8 cellular contexts compared by ENCODE assay signal in the genomic region with DNA sequence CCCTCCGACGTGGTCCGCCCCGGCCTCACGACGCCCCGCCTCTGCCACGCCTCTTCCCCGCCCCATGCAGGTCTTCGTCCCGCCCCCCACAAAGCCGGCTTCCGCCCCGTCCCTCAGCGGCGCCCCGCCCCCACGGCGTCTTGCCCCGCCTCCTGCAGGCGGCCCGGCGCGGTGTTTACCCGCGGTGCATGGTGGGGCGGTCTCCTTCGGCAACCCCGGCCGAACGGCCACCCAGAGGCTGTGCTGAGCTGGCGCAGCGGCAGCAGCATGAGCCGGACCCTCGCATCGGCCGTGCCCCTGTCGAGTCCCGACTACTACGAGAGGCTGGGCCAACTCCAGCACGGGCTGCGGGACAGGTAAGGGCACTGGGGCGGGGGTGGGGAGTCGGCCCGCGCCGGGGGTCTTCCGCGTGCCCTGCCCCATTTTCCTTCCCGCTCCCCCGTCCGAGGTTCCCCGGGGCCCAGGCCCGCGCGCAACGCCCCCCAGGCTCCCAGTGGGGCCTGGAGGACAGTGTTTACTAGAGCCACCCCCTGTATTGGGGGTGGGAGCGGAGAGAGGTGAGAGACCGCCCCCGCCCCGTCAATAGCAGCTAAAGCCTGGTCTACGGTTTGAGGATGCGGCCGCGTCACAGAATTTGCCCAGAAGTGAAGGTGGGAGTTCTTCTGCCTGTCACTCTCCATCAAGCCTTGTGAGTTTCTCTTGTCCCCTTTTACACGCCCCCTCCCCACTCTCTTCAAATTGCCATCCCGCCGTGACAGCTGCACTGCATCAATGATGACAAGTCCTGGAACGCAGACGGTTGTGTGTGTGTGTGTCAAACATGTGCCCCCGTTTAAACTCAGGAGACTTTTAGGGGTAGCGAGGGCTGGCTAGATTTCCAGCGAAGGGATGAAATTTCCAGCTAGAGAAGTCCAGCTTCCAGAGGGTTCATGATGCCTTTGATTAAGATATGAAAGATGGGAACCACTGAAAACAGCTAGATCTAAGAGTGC. TPM values are rescaled to one million over a fixed set of nuclear protein-coding genes. Genes with fewer than 3 reads are reported as not detected.
DNase-seq lines count a peak whose midpoint lies in the region; ATAC-seq, FAIRE-seq and TF ChIP-seq lines count a peak whose summit lies in the region.

A gene with protein sequence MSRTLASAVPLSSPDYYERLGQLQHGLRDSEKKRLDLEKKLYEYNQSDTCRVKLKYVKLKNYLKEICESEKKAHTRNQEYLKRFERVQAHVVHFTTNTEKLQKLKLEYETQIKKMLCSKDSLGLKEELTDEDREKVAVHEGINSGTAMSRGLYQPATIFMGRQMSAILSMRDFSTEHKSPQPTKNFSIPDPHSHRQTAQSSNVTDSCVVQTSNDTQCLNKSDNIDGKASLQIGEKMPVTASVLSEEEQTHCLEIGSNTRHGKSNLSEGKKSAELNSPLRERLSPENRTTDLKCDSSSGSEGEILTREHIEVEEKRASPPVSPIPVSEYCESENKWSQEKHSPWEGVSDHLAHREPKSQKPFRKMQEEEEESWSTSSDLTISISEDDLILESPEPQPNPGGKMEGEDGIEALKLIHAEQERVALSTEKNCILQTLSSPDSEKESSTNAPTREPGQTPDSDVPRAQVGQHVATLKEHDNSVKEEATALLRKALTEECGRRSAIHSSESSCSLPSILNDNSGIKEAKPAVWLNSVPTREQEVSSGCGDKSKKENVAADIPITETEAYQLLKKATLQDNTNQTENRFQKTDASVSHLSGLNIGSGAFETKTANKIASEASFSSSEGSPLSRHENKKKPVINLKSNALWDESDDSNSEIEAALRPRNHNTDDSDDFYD (plus strand): TSS at position 234 of the 992 bp plus-strand sequence. CDS start 34 bp downstream, at position 268.

- peaks cover 28% of the 10 kb centered on the region for H3K4me1 Mint-ChIP-seq in T-helper 17 cell

- H3K27me3 ChIP-seq in right cardiac atrium (ENCODE audit: control insufficient read depth, insufficient read depth) = no peaks in the 10 kb centered on the region

- H3K27ac Mint-ChIP-seq in T-helper 17 cell = peak within 1 kb of the TSS; percentile 92

- no peaks in the 10 kb centered on the region for H3K27me3 Mint-ChIP-seq in T-helper 17 cell

- no peaks in the 10 kb centered on the region for H3K36me3 Mint-ChIP-seq in T-helper 17 cell (ENCODE audit: low read depth)

- H3K9me3 ChIP-seq in T-helper 17 cell (ENCODE audit: control insufficient read depth, low read length, poor library complexity, severe bottlenecking) (no peaks in the 10 kb centered on the region), right cardiac atrium (ENCODE audit: control insufficient read depth, low read length) (no peaks in the 10 kb centered on the region)

- H3K4me1 ChIP-seq in right cardiac atrium (ENCODE audit: control insufficient read depth, insufficient read depth, low read length) = peaks cover 3% of the 10 kb centered on the region

- no peak for FAIRE-seq in D721Med (lab: Jason Lieb, UNC)

- intact Hi-C loops in right cardiac atrium (cut with DNase I) = no loop called here

- peak within 1 kb of the TSS; percentile 97 for H3K4me3 Mint-ChIP-seq in T-helper 17 cell

- ATAC-seq in GM18498 (IDR thresholded peaks at IDR 0.05; ENCODE audit: unreplicated experiment) = peak; percentile 98
- ATAC-seq in HG02938 (IDR thresholded peaks at IDR 0.05; ENCODE audit: unreplicated experiment) = peak; percentile 94
- ATAC-seq in T-helper 17 cell = peak; percentile 98
- ATAC-seq in right cardiac atrium = peak; percentile 100

- WGBS in right cardiac atrium = under 1% methylated on average over 73 of the region's 73 CpGs

- DNase-seq in NCI-H1694 treated with DMSO at 0.1 percent for 48 hours (lab: John Stamatoyannopoulos, UW) = peak; percentile 71
- peak; percentile 98 to 99 (median 99) for DNase-seq in T-helper 17 cell
- peak; percentile 61 to 97 (median 94) for DNase-seq in anterior cingulate cortex (lab: John Stamatoyannopoulos, UW)
- DNase-seq in right cardiac atrium = peak; percentile 97 to 99 (median 99)
- peak; percentile 77 for DNase-seq in renal cortical epithelial cell (ENCODE audit: low read depth)
- no peak for DNase-seq in D721Med (ENCODE audit: insufficient read length, low spot score)

- TF ChIP-seq CTCF in D721Med (IDR thresholded peaks at IDR 0.05; ENCODE audit: insufficient read depth, missing control alignments) = no peak

- H3K27ac ChIP-seq in right cardiac atrium (ENCODE audit: low read length) = peak within 1 kb of the TSS; percentile 86

- H3K4me3 ChIP-seq in right cardiac atrium (ENCODE audit: low read length) = peak within 1 kb of the TSS; percentile 78

RNA-seq across cellular contexts. Expression of the gene that starts here (rescaled TPM):
- total RNA-seq in T-helper 17 cell (10 to 100 TPM; 23.0 to 26.9 TPM), right cardiac atrium (10 to 100 TPM; 17.1 to 37.7 (median 24.0) TPM), renal cortical epithelial cell (3.3 and 20.4 TPM in 2 replicates)
- 16.1 TPM for polyA plus RNA-seq in right cardiac atrium
